1 cellular context compared by ENCODE assay signal in the genomic region with DNA sequence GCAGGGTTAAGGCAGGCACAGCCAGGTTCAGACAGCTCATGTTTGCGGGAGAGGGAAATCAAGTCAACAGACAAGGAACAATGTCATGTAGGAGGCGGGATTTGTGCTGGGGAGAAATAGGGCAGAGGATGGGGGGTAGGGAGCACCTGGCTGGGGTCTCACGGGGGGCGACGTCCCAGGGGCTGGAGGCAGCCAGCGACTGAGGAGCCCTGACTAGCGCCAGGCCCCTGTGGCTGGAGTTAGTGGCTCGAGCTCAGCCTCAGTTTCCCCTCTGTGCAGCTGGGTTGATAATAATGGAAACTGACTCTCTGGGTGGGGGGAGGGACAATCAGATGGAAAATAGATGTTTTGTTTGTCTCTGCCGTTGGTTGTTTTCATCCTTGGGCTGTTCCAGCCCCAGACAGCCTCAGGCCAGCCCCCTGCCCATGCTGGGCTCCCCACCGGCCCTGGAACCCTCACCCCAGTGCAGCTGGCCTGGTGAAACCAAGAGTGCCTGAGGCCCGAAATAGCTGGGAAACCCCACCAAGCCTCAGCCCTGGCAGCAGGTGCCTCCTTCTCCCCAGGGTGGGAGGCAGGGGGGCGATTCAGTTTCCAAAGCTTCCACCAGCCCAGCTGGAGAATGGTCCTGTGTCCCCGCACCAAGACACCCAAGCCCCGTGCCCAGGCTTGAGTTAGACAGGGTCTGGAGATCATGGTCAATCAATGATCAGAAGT.
TF ChIP-seq lines count a peak whose summit lies in the region.

No MANE protein-coding gene starts in this region.

TF ChIP-seq in GM12878, 131 proteins besides CTCF, POLR2A, EP300 and RAD21 (continued from another document):
- no peak for TF ChIP-seq ZNF274 (IDR thresholded peaks at IDR 0.05; ENCODE audit: insufficient read depth, insufficient read length)
- TF ChIP-seq NR2F1 (conservative IDR thresholded peaks at IDR 0.05), result peak; percentile 68
- TF ChIP-seq, protein P1, sequence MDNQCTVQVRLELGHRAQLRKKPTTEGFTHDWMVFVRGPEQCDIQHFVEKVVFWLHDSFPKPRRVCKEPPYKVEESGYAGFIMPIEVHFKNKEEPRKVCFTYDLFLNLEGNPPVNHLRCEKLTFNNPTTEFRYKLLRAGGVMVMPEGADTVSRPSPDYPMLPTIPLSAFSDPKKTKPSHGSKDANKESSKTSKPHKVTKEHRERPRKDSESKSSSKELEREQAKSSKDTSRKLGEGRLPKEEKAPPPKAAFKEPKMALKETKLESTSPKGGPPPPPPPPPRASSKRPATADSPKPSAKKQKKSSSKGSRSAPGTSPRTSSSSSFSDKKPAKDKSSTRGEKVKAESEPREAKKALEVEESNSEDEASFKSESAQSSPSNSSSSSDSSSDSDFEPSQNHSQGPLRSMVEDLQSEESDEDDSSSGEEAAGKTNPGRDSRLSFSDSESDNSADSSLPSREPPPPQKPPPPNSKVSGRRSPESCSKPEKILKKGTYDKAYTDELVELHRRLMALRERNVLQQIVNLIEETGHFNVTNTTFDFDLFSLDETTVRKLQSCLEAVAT (IDR thresholded peaks at IDR 0.05), result peak; percentile 41; the same call in 1 of the 2 replicates
- TF ChIP-seq POLR2AphosphoS5 (IDR thresholded peaks at IDR 0.05; ENCODE audit: low read length), result peak; percentile 58
- TF ChIP-seq, protein P2, sequence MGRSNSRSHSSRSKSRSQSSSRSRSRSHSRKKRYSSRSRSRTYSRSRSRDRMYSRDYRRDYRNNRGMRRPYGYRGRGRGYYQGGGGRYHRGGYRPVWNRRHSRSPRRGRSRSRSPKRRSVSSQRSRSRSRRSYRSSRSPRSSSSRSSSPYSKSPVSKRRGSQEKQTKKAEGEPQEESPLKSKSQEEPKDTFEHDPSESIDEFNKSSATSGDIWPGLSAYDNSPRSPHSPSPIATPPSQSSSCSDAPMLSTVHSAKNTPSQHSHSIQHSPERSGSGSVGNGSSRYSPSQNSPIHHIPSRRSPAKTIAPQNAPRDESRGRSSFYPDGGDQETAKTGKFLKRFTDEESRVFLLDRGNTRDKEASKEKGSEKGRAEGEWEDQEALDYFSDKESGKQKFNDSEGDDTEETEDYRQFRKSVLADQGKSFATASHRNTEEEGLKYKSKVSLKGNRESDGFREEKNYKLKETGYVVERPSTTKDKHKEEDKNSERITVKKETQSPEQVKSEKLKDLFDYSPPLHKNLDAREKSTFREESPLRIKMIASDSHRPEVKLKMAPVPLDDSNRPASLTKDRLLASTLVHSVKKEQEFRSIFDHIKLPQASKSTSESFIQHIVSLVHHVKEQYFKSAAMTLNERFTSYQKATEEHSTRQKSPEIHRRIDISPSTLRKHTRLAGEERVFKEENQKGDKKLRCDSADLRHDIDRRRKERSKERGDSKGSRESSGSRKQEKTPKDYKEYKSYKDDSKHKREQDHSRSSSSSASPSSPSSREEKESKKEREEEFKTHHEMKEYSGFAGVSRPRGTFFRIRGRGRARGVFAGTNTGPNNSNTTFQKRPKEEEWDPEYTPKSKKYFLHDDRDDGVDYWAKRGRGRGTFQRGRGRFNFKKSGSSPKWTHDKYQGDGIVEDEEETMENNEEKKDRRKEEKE (IDR thresholded peaks at IDR 0.05), result no peak
- TF ChIP-seq SMC3 (IDR thresholded peaks at IDR 0.05; ENCODE audit: borderline replicate concordance, low read length), result peak; percentile 25; the same call in 1 of the 2 replicates
- TF ChIP-seq POU2F2 (IDR thresholded peaks at IDR 0.05; ENCODE audit: borderline replicate concordance, low read depth, low read length), result peak; percentile 72; the same call in 1 of the 3 replicates
- TF ChIP-seq IKZF2 (IDR thresholded peaks at IDR 0.05), result peak; percentile 81 to 86
- TF ChIP-seq MEF2A (IDR thresholded peaks at IDR 0.05; ENCODE audit: insufficient read depth, low read depth, low read length), result peak; percentile 98
- TF ChIP-seq KLF5 (IDR thresholded peaks at IDR 0.05; ENCODE audit: partially characterized antibody), result peak; percentile 27
- TF ChIP-seq, protein P3, sequence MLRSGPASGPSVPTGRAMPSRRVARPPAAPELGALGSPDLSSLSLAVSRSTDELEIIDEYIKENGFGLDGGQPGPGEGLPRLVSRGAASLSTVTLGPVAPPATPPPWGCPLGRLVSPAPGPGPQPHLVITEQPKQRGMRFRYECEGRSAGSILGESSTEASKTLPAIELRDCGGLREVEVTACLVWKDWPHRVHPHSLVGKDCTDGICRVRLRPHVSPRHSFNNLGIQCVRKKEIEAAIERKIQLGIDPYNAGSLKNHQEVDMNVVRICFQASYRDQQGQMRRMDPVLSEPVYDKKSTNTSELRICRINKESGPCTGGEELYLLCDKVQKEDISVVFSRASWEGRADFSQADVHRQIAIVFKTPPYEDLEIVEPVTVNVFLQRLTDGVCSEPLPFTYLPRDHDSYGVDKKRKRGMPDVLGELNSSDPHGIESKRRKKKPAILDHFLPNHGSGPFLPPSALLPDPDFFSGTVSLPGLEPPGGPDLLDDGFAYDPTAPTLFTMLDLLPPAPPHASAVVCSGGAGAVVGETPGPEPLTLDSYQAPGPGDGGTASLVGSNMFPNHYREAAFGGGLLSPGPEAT (IDR thresholded peaks at IDR 0.05; ENCODE audit: low read depth), result peak; percentile 80
- TF ChIP-seq BACH1 (IDR thresholded peaks at IDR 0.05; ENCODE audit: borderline replicate concordance), result no peak
- no peak for TF ChIP-seq ZNF24 (IDR thresholded peaks at IDR 0.05)
- TF ChIP-seq GATAD2B (conservative IDR thresholded peaks at IDR 0.05; ENCODE audit: low read depth), result peak; percentile 91
- TF ChIP-seq IKZF1 (conservative IDR thresholded peaks at IDR 0.05), result peak; percentile 95
- TF ChIP-seq TARDBP (IDR thresholded peaks at IDR 0.05; ENCODE audit: borderline replicate concordance), result peak; percentile 65; the same call in 1 of the 2 replicates
- TF ChIP-seq CBFB (IDR thresholded peaks at IDR 0.05; ENCODE audit: low read depth), result peak; percentile 86
- TF ChIP-seq, protein P4, sequence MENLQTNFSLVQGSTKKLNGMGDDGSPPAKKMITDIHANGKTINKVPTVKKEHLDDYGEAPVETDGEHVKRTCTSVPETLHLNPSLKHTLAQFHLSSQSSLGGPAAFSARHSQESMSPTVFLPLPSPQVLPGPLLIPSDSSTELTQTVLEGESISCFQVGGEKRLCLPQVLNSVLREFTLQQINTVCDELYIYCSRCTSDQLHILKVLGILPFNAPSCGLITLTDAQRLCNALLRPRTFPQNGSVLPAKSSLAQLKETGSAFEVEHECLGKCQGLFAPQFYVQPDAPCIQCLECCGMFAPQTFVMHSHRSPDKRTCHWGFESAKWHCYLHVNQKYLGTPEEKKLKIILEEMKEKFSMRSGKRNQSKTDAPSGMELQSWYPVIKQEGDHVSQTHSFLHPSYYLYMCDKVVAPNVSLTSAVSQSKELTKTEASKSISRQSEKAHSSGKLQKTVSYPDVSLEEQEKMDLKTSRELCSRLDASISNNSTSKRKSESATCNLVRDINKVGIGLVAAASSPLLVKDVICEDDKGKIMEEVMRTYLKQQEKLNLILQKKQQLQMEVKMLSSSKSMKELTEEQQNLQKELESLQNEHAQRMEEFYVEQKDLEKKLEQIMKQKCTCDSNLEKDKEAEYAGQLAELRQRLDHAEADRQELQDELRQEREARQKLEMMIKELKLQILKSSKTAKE (IDR thresholded peaks at IDR 0.05; ENCODE audit: low read depth, poor library complexity, severe bottlenecking), result no peak
- no peak for TF ChIP-seq HDGF (IDR thresholded peaks at IDR 0.05)
- TF ChIP-seq IRF4 (IDR thresholded peaks at IDR 0.05; ENCODE audit: low read depth, low read length), result peak; percentile 64; the same call in 1 of the 2 replicates
- TF ChIP-seq ZBED1 (IDR thresholded peaks at IDR 0.05; ENCODE audit: borderline replicate concordance), result peak; percentile 88; the same call in 1 of the 2 replicates
